Comparison of ENCODE assay signal across 26 cellular contexts in genomic region chr11:124119103-124119502, GRCh38. TPM values are rescaled to one million over a fixed set of nuclear protein-coding genes. Genes with fewer than 3 reads are reported as not detected.
DNase-seq lines count a peak whose midpoint lies in the region; ATAC-seq, FAIRE-seq and TF ChIP-seq lines count a peak whose summit lies in the region.
"Had no signal": no experiment of that assay in that cellular context is flagged by ENCODE, and none has a peak within 500 bp of the region (broad histone marks: within the 10 kb centered on the region; RNA-seq: fewer than 3 reads in every experiment).

No MANE protein-coding gene starts in this region.

- POLR2A ChIA-PET in K562 (lab: Yijun Ruan, JAX): no interaction called here
- POLR2A ChIA-PET in HepG2 (lab: Yijun Ruan, JAX): no interaction called here

- no peak overlapping the region for H3K4me3 Mint-ChIP-seq in CD4-positive, CD25-positive, alpha-beta regulatory T cell
- H3K4me3 Mint-ChIP-seq: B cell; CD4-positive, alpha-beta T cell; CD8-positive, alpha-beta memory T cell; HFFc6 had no signal

- no peaks in the 10 kb centered on the region for H3K9me1 ChIP-seq in K562 (ENCODE audit: control insufficient read depth, insufficient read depth, low read length)

- no peak overlapping the region for H3K4me2 ChIP-seq in K562 (ENCODE audit: insufficient read depth, low read length)
- no peak overlapping the region for H3K4me2 ChIP-seq in neural cell (ENCODE audit: low read length)
- H3K4me2 ChIP-seq in HepG2 (ENCODE audit: low read depth, low read length): no peak overlapping the region
- H3K4me2 ChIP-seq: BLaER1 had no signal

- TF ChIP-seq CTCF in K562 (IDR thresholded peaks at IDR 0.05 in 2 of 3, conservative IDR thresholded peaks at IDR 0.05 in 1 of 3; ENCODE audit: insufficient read depth in 2 of 3, low read depth in 1 of 3, low read length in 3 of 3): no peak
- no peak for TF ChIP-seq CTCF in neural cell (IDR thresholded peaks at IDR 0.05; ENCODE audit: poor library complexity, severe bottlenecking)
- TF ChIP-seq CTCF in HepG2 (CRISPR knock-in tag; IDR thresholded peaks at IDR 0.05): no peak

- peaks cover 49% of the 10 kb centered on the region for H3K36me3 ChIP-seq in CD4-positive, CD25-positive, alpha-beta regulatory T cell (ENCODE audit: control insufficient read depth, insufficient read depth, low read length)
- no peaks in the 10 kb centered on the region; the same call in 2 of the 3 replicates for H3K36me3 ChIP-seq in K562 (ENCODE audit: control insufficient read depth, insufficient read depth, low read length)
- peaks cover 29% of the 10 kb centered on the region for H3K36me3 ChIP-seq in neural cell (ENCODE audit: insufficient read depth, low read length)
- no peaks in the 10 kb centered on the region for H3K36me3 ChIP-seq in HepG2 (replicated peaks in 1 of 2; ENCODE audit: control insufficient read depth in 1 of 2, insufficient read depth in 2 of 2, low read length in 2 of 2)
- H3K36me3 ChIP-seq: HAP-1 had no signal

- H3K27me3 ChIP-seq in CD4-positive, CD25-positive, alpha-beta regulatory T cell (ENCODE audit: control insufficient read depth, insufficient read depth, low read length): no peaks in the 10 kb centered on the region
- no peaks in the 10 kb centered on the region for H3K27me3 ChIP-seq in K562 (ENCODE audit: control insufficient read depth in 2 of 2, insufficient read depth in 2 of 2, low read length in 2 of 2)
- no peaks in the 10 kb centered on the region for H3K27me3 ChIP-seq in neural cell (ENCODE audit: insufficient read depth, low read depth, low read length)
- no peaks in the 10 kb centered on the region for H3K27me3 ChIP-seq in HepG2 (ENCODE audit: control insufficient read depth in 1 of 2, insufficient read depth in 2 of 2, low read length in 2 of 2)
- H3K27me3 ChIP-seq: BLaER1 had no signal

- H3K4me1 ChIP-seq in CD4-positive, CD25-positive, alpha-beta regulatory T cell (ENCODE audit: control insufficient read depth, insufficient read depth, low read length, poor library complexity, severe bottlenecking): peaks cover 12% of the 10 kb centered on the region
- H3K4me1 ChIP-seq in K562 (replicated peaks in 1 of 2; ENCODE audit: control insufficient read depth in 2 of 2, insufficient read depth in 2 of 2, low read length in 2 of 2): peaks cover 5 to 19% of the 10 kb centered on the region in 2 experiments; a peak in 4 of 5 replicates
- peaks cover 16% of the 10 kb centered on the region for H3K4me1 ChIP-seq in HepG2 (ENCODE audit: insufficient read depth, low read length)

- H3K79me2 ChIP-seq in K562 (ENCODE audit: control insufficient read depth, insufficient read depth, low read length) (no peaks in the 10 kb centered on the region), neural cell (replicated peaks; ENCODE audit: insufficient read depth, low read length) (peaks cover 8% of the 10 kb centered on the region), HepG2 (ENCODE audit: insufficient read depth, low read length) (no peaks in the 10 kb centered on the region)

- no peaks in the 10 kb centered on the region for H3K9me3 ChIP-seq in CD4-positive, CD25-positive, alpha-beta regulatory T cell (ENCODE audit: control insufficient read depth in 2 of 2, low read length in 2 of 2)
- H3K9me3 ChIP-seq in K562 (replicated peaks; ENCODE audit: control insufficient read depth, insufficient read depth, low read depth, low read length) (no peaks in the 10 kb centered on the region), neural cell (ENCODE audit: low read length) (no peaks in the 10 kb centered on the region), HepG2 (ENCODE audit: low read length) (no peaks in the 10 kb centered on the region)
- H3K9me3 ChIP-seq: BLaER1, HAP-1 had no signal

- DNase-seq in CD4-positive, CD25-positive, alpha-beta regulatory T cell: no peak
- no peak for DNase-seq in K562 (ENCODE audit: extremely low read depth in 1 of 4, low spot score in 3 of 4)
- DNase-seq in fibroblast of gingiva (ENCODE audit: low read depth): peak; percentile 54
- no peak for DNase-seq in stimulated activated CD4-positive, alpha-beta T cell treated with anti-CD3 and anti-CD28 coated beads, Interleukin-4, amount 100 ng/mL, for 24 hours
- no peak for DNase-seq in activated naive CD4-positive, alpha-beta T cell treated with anti-CD3 and anti-CD28 coated beads, Interleukin-2, amount 50 U/mL, for 16 hours
- DNase-seq in HepG2 (ENCODE audit: low spot score): no peak
- no peak for DNase-seq in activated naive CD4-positive, alpha-beta T cell (lab: John Stamatoyannopoulos, UW)
- DNase-seq: CD4-positive, alpha-beta T cell; CD8-positive, alpha-beta memory T cell; DMS 273 treated with DMSO at 0.1 percent for 48 hours; DMS79; EL; GDM1; GOT3; HFFc6 had no signal

- H3K9ac ChIP-seq in K562 (ENCODE audit: insufficient read depth in 1 of 2, low read depth in 2 of 2, low read length in 2 of 2): no peak overlapping the region
- no peak overlapping the region for H3K9ac ChIP-seq in neural cell (ENCODE audit: low read length)
- no peak overlapping the region for H3K9ac ChIP-seq in HepG2 (ENCODE audit: insufficient read depth, low read depth, low read length)
- H3K9ac ChIP-seq: BLaER1 had no signal

- H3K27ac ChIP-seq in CD4-positive, CD25-positive, alpha-beta regulatory T cell (ENCODE audit: insufficient read depth, low read length, poor library complexity, severe bottlenecking): no peak overlapping the region
- H3K27ac ChIP-seq in K562 (ENCODE audit: extremely low read depth, low read depth, low read length) (no peak overlapping the region), neural cell (ENCODE audit: low read length) (no peak overlapping the region), HepG2 (ENCODE audit: extremely low read length, insufficient read depth, low read length) (no peak overlapping the region)
- H3K27ac ChIP-seq: 22Rv1, BLaER1, C4-2B had no signal

- TF ChIP-seq POLR2A in K562 (conservative IDR thresholded peaks at IDR 0.05): no peak
- TF ChIP-seq POLR2A in HepG2 (IDR thresholded peaks at IDR 0.05; ENCODE audit: insufficient read depth in 1 of 2, low read depth in 2 of 2, low read length in 2 of 2): no peak

- in situ Hi-C loops in K562 (cut with MboI) (no loop called here), HepG2 (cut with HindIII; ENCODE audit: extremely low pct_ligation_motif_present, low pct_unique_long_range_greater_than_20kb) (no loop called here)

- no peaks in the 10 kb centered on the region for H3K9me2 ChIP-seq in neural cell (ENCODE audit: insufficient read depth, low read length)

- peak overlapping the region in 2 of 3 donors; percentile 47 to 50 for H3K27ac Mint-ChIP-seq in CD4-positive, CD25-positive, alpha-beta regulatory T cell
- H3K27ac Mint-ChIP-seq: B cell; CD4-positive, alpha-beta T cell; CD8-positive, alpha-beta memory T cell; HFFc6 had no signal

- WGBS in K562 (ENCODE audit: insufficient coverage, low coverage, missing lambda C conversion rate): 15% methylated on average over 2 of the region's 2 CpGs
- WGBS in HepG2 (ENCODE audit: low lambda C conversion rate): 2% methylated on average over 2 of the region's 2 CpGs

- BruUV-seq in K562 (replicated peaks; lab: Mats Ljungman, UMichigan) (no TSS peak), HepG2 (replicated peaks; lab: Mats Ljungman, UMichigan) (no TSS peak)

- no peaks in the 10 kb centered on the region for H4K20me1 ChIP-seq in K562 (replicated peaks; ENCODE audit: control insufficient read depth, insufficient read depth, low read length)
- H4K20me1 ChIP-seq in neural cell (ENCODE audit: insufficient read depth): no peaks in the 10 kb centered on the region
- H4K20me1 ChIP-seq in HepG2 (ENCODE audit: insufficient read depth, low read length): no peaks in the 10 kb centered on the region
- H4K20me1 ChIP-seq: BLaER1 had no signal

- CTCF ChIA-PET in K562 (lab: Yijun Ruan, JAX; ENCODE audit: low intra/inter-chr PET ratio): no interaction called here
- CTCF ChIA-PET in HepG2 (lab: Yijun Ruan, JAX; ENCODE audit: low intra/inter-chr PET ratio, low total read pairs): no interaction called here

- FAIRE-seq in K562 (lab: Jason Lieb, UNC) (no peak), HepG2 (lab: Jason Lieb, UNC) (no peak)
- FAIRE-seq: A204.1, D721Med, GM12878, GM18507, H54 had no signal

- TF ChIP-seq EP300 in K562 (IDR thresholded peaks at IDR 0.05; ENCODE audit: low read length): no peak
- TF ChIP-seq EP300 in neural cell (conservative IDR thresholded peaks at IDR 0.05; ENCODE audit: poor library complexity, severe bottlenecking): no peak
- no peak for TF ChIP-seq EP300 in HepG2 (IDR thresholded peaks at IDR 0.05; ENCODE audit: low read depth in 2 of 2, low read length in 2 of 2)
- no peak for TF ChIP-seq EP300 in HepG2 (CRISPR knock-in tag; IDR thresholded peaks at IDR 0.05; ENCODE audit: borderline replicate concordance)

- peaks cover 53% of the 10 kb centered on the region for H3K36me3 Mint-ChIP-seq in CD4-positive, CD25-positive, alpha-beta regulatory T cell

- peaks cover 0 to 37% (median 29%) of the 10 kb centered on the region in 4 donors for H3K4me1 Mint-ChIP-seq in CD4-positive, CD25-positive, alpha-beta regulatory T cell

- TF ChIP-seq RAD21 in K562 (CRISPR knock-in tag; conservative IDR thresholded peaks at IDR 0.05 in 1 of 2, IDR thresholded peaks at IDR 0.05 in 1 of 2): no peak
- no peak for TF ChIP-seq RAD21 in neural cell (conservative IDR thresholded peaks at IDR 0.05)
- TF ChIP-seq RAD21 in HepG2 (CRISPR knock-in tag; IDR thresholded peaks at IDR 0.05): no peak

- peaks cover 7% of the 10 kb centered on the region for H3K27me3 Mint-ChIP-seq in CD4-positive, CD25-positive, alpha-beta regulatory T cell
- H3K27me3 Mint-ChIP-seq: B cell; CD4-positive, alpha-beta T cell; CD8-positive, alpha-beta memory T cell had no signal

- no peak overlapping the region for H3K4me3 ChIP-seq in CD4-positive, CD25-positive, alpha-beta regulatory T cell (ENCODE audit: low read depth, low read length)
- no peak overlapping the region for H3K4me3 ChIP-seq in K562
- peak overlapping the region; percentile 74 for H3K4me3 ChIP-seq in neural cell (ENCODE audit: low read length)
- H3K4me3 ChIP-seq in HepG2 (replicated peaks in 1 of 3; ENCODE audit: insufficient read depth in 1 of 3, low read depth in 2 of 3, low read length in 3 of 3): no peak overlapping the region
- H3K4me3 ChIP-seq: BLaER1, GM12878, HAP-1 had no signal

- no peak for ATAC-seq in CD4-positive, CD25-positive, alpha-beta regulatory T cell (ENCODE audit: low read depth in 2 of 2)
- no peak for ATAC-seq in K562
- ATAC-seq in HepG2: no peak
- ATAC-seq: GM12878 had no signal

- H2AFZ ChIP-seq in K562 (ENCODE audit: low read depth, low read length) (no peak overlapping the region; the same call in 1 of the 2 replicates), neural cell (ENCODE audit: low read depth, low read length) (no peak overlapping the region), HepG2 (ENCODE audit: low read length) (no peak overlapping the region)

- no peaks in the 10 kb centered on the region for H3F3A ChIP-seq in neural cell (ENCODE audit: insufficient read depth, low read length, poor library complexity, severe bottlenecking)

- intact Hi-C loops in K562 (cut with micrococcal nuclease): no loop called here
- intact Hi-C loops in HepG2 (cut with micrococcal nuclease; ENCODE audit: unreplicated experiment): no loop called here

- peaks cover 0 to 2% (median 0%) of the 10 kb centered on the region in 7 donors for H3K9me3 Mint-ChIP-seq in CD4-positive, CD25-positive, alpha-beta regulatory T cell
- H3K9me3 Mint-ChIP-seq: CD4-positive, alpha-beta T cell; CD8-positive, alpha-beta memory T cell had no signal

RNA-seq across cellular contexts. Expression of gene VWA5A, which starts 3.9 kb away (rescaled TPM):
- 6.9 TPM for total RNA-seq in CD4-positive, CD25-positive, alpha-beta regulatory T cell
- 10 to 100 TPM; 16.6 to 24.5 (median 19.0) TPM for polyA plus RNA-seq in CD4-positive, CD25-positive, alpha-beta regulatory T cell
- total RNA-seq in K562 (2011; cell fraction: chromatin; rRNA removed; ENCODE audit: low replicate concordance): 14.0 and 14.4 TPM in 2 replicates
- 6.2 and 6.7 TPM in 2 replicates for total RNA-seq in K562 (2011; cell fraction: nucleolus; rRNA removed)
- total RNA-seq in K562 (2011; cell fraction: nucleoplasm; rRNA removed): 12.7 and 13.2 TPM in 2 replicates
- total RNA-seq in K562 (2014; rRNA removed) (4.3 and 4.6 TPM in 2 replicates), K562 (2014; rRNA removed; fragmentation: Illumina TruSeq; extraction: Trizol) (6.0 and 7.4 TPM in 2 replicates), K562 (2015; rRNA removed; fragmentation: Illumina TruSeq; extraction: Trizol) (8.3 and 8.6 TPM in 2 replicates), K562 (2021) (4.9 and 5.6 TPM in 2 replicates), HepG2 (2016; rRNA removed; fragmentation: Illumina TruSeq; extraction: Trizol) (1.3 and 1.4 TPM in 2 replicates)
- polyA plus RNA-seq in K562 (2011; rRNA removed) (6.0 and 6.1 TPM in 2 replicates), K562 (2014; fragmentation: Illumina TruSeq; extraction: Trizol) (7.7 and 8.6 TPM in 2 replicates), K562 (2014; fragmentation: Nextera tagmentation; extraction: Ambion mirVana) (10 to 100 TPM in 1 of 2 experiments, 1 to 10 TPM in 1; 9.3 to 19.7 TPM), K562 (2014; rRNA removed) (6.9 and 7.5 TPM in 2 replicates), neural cell (82.2 and 87.3 TPM in 2 replicates), HepG2 (2011; rRNA removed) (1.6 and 1.8 TPM in 2 replicates)
- polyA plus RNA-seq in K562 (2011; cell fraction: cytosol; rRNA removed): 3.4 TPM in 2 replicates
- 8.2 and 12.1 TPM in 2 replicates for polyA plus RNA-seq in K562 (2011; cell fraction: nucleus; rRNA removed)
- 16.8 and 26.5 TPM in 2 replicates for polyA plus RNA-seq in K562 (2012)
- 3.5 and 4.6 TPM in 2 replicates for polyA minus RNA-seq in K562 (2011; rRNA and poly(A)+ RNA removed)
- 1.8 and 3.2 TPM in 2 replicates for polyA minus RNA-seq in K562 (2011; cell fraction: cytosol; rRNA and poly(A)+ RNA removed)
- polyA minus RNA-seq in K562 (2011; cell fraction: nucleus; rRNA and poly(A)+ RNA removed): 3.9 and 7.4 TPM in 2 replicates
- 98.2 and 102 TPM in 2 replicates for polyA minus RNA-seq in neural cell
- 0.20 and 0.26 TPM in 2 replicates for total RNA-seq in HepG2 (2016; cell fraction: cytosol; rRNA removed; fragmentation: Illumina TruSeq; extraction: Trizol; ENCODE audit: low read depth)
- total RNA-seq in HepG2 (2016; cell fraction: insoluble cytoplasmic fraction; rRNA removed; fragmentation: Illumina TruSeq; extraction: Trizol): 1.3 and 1.7 TPM in 2 replicates
- 0.43 and 0.65 TPM in 2 replicates for total RNA-seq in HepG2 (2016; cell fraction: membrane; rRNA removed; fragmentation: Illumina TruSeq; extraction: Trizol)
- total RNA-seq in HepG2 (2016; cell fraction: nucleus; rRNA removed; fragmentation: Illumina TruSeq; extraction: Trizol): 1.0 and 1.4 TPM in 2 replicates
- 1.1 and 1.4 TPM in 2 replicates for polyA plus RNA-seq in HepG2 (2011; cell fraction: cytosol; rRNA removed)
- 2.2 and 2.4 TPM in 2 replicates for polyA plus RNA-seq in HepG2 (2011; cell fraction: nucleus; rRNA removed)
- polyA plus RNA-seq in HepG2 (2012): 1.2 and 1.4 TPM in 2 replicates
- 0.09 and 0.14 TPM in 2 replicates for polyA plus RNA-seq in HepG2 (2016; cell fraction: cytosol; fragmentation: Illumina TruSeq; extraction: Trizol; ENCODE audit: low read depth)
- 1.2 and 2.1 TPM in 2 replicates for polyA plus RNA-seq in HepG2 (2016; cell fraction: insoluble cytoplasmic fraction; fragmentation: Illumina TruSeq; extraction: Trizol; ENCODE audit: low read depth)
- 0.31 and 0.73 TPM in 2 replicates for polyA plus RNA-seq in HepG2 (2016; cell fraction: membrane; fragmentation: Illumina TruSeq; extraction: Trizol; ENCODE audit: low read depth)
- 1.5 and 2.0 TPM in 2 replicates for polyA plus RNA-seq in HepG2 (2016; cell fraction: nucleus; fragmentation: Illumina TruSeq; extraction: Trizol; ENCODE audit: insufficient read depth, low read depth)
- polyA minus RNA-seq in HepG2 (2011; rRNA and poly(A)+ RNA removed; ENCODE audit: low replicate concordance): 1.0 and 141 TPM in 2 replicates
- polyA minus RNA-seq in HepG2 (2011; cell fraction: cytosol; rRNA and poly(A)+ RNA removed): 0.99 and 1.9 TPM in 2 replicates
- 2.3 and 2.7 TPM in 2 replicates for polyA minus RNA-seq in HepG2 (2011; cell fraction: nucleus; rRNA and poly(A)+ RNA removed)
